9 cellular contexts compared by ENCODE assay signal in the genomic region with DNA sequence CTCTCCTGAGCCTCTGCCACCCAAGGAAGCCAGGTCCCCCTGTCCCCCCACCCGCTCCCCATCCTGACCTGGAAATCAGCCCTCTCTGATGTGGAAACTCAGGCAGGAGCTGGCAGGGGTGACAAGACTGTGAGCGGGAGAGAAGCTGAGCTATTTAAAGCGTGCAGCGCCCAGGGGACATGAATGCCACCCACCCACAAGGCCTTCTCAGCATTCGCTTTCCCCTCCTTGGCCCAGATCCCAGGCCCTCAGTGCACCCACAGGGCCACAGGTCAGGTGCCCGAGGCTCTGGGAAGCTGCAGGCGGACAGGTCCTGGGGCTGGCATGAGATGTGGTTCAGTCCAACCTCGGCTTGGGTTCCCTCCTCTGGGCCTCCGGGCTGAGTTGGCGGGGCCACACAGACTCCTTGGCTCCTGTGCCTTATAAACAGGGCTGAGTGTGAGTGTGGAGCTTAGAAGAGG.
DNase-seq lines count a peak whose midpoint lies in the region; ATAC-seq and TF ChIP-seq lines count a peak whose summit lies in the region.
"Had no signal": no experiment of that assay in that cellular context is flagged by ENCODE, and none has a peak within 500 bp of the region (broad histone marks: within the 10 kb centered on the region; RNA-seq: fewer than 3 reads in every experiment).

No MANE protein-coding gene starts in this region.

- peaks cover 55% of the 10 kb centered on the region for H3K4me1 Mint-ChIP-seq in HFFc6 (ENCODE audit: low read depth)

- peaks cover 6% of the 10 kb centered on the region; the same call in 1 of the 2 replicates for H3K36me3 Mint-ChIP-seq in HFFc6 (ENCODE audit: low read depth)
- H3K36me3 Mint-ChIP-seq: natural killer cell treated with Interleukin-12 subunit alpha and Interleukin-12 subunit beta and Interleukin-15 and Interleukin-18, amount 100 ng/mL, for 72 hours had no signal

- H3K9ac ChIP-seq in duodenal mucosa (ENCODE audit: low read depth in 1 of 2, low read length in 2 of 2) = peak overlapping the region in 1 of 2 donors; percentile 15
- no peak overlapping the region for H3K9ac ChIP-seq in mesendoderm (ENCODE audit: low read length)
- peak overlapping the region in 1 of 2 donors; percentile 13 for H3K9ac ChIP-seq in stomach smooth muscle (ENCODE audit: low read length in 2 of 2)

- peak overlapping the region; percentile 5 for H2AK5ac ChIP-seq in mesendoderm (ENCODE audit: low read length)

- H3K79me1 ChIP-seq in mesendoderm (ENCODE audit: low read length) = peaks cover 1% of the 10 kb centered on the region

- H3K4me2 ChIP-seq in mesendoderm (ENCODE audit: low read length) = no peak overlapping the region

- H3K18ac ChIP-seq in mesendoderm (ENCODE audit: low read length) = peak overlapping the region; percentile 40

- TF ChIP-seq CTCF in HFFc6 (IDR thresholded peaks at IDR 0.05) = no peak

- peak overlapping the region; percentile 86 for H3K27ac Mint-ChIP-seq in HFFc6

- H3K9me3 Mint-ChIP-seq in HFFc6 = no peaks in the 10 kb centered on the region; the same call in 1 of the 2 replicates
- H3K9me3 Mint-ChIP-seq: natural killer cell treated with Interleukin-12 subunit alpha and Interleukin-12 subunit beta and Interleukin-15 and Interleukin-18, amount 100 ng/mL, for 72 hours had no signal

- no peak overlapping the region for H3K4me3 Mint-ChIP-seq in HFFc6
- H3K4me3 Mint-ChIP-seq: natural killer cell treated with Interleukin-12 subunit alpha and Interleukin-12 subunit beta and Interleukin-15 and Interleukin-18, amount 100 ng/mL, for 72 hours had no signal

- no peaks in the 10 kb centered on the region for H3K79me2 ChIP-seq in mesendoderm (ENCODE audit: control insufficient read depth, insufficient read depth, low read length)

- H3K4me1 ChIP-seq in duodenal mucosa (ENCODE audit: control insufficient read depth in 1 of 2, insufficient read depth in 2 of 2, low read length in 2 of 2) (peaks cover 57 to 71% of the 10 kb centered on the region in 2 donors), mesendoderm (ENCODE audit: control insufficient read depth, low read depth, low read length) (peaks cover 17% of the 10 kb centered on the region), stomach smooth muscle (ENCODE audit: control insufficient read depth, insufficient read depth, low read length) (peaks cover 45% of the 10 kb centered on the region)

- H3K23ac ChIP-seq in mesendoderm (ENCODE audit: low read length) = no peak overlapping the region

- no CpG with 5 or more reads among the region's 10 CpGs for WGBS in mesendoderm (ENCODE audit: extremely low coverage, insufficient coverage, low lambda C conversion rate)

- peak overlapping the region; percentile 29 for H2BK5ac ChIP-seq in mesendoderm (ENCODE audit: low read length)

- DNase-seq in HFFc6 (peak; percentile 41), mesendoderm (no peak)
- DNase-seq in effector CD8-positive, alpha-beta T cell (lab: John Stamatoyannopoulos, UW) = no peak

- H3K27me3 Mint-ChIP-seq in HFFc6 (ENCODE audit: insufficient read depth) = peaks cover 7% of the 10 kb centered on the region
- H3K27me3 Mint-ChIP-seq: natural killer cell treated with Interleukin-12 subunit alpha and Interleukin-12 subunit beta and Interleukin-15 and Interleukin-18, amount 100 ng/mL, for 72 hours had no signal

- H3K4me3 ChIP-seq in duodenal mucosa (ENCODE audit: low read depth in 1 of 2, low read length in 2 of 2) = no peak overlapping the region
- no peak overlapping the region for H3K4me3 ChIP-seq in mesendoderm (ENCODE audit: low read length)
- peak overlapping the region; percentile 9 to 54 for H3K4me3 ChIP-seq in stomach smooth muscle (ENCODE audit: low read length in 2 of 2)

- no peak overlapping the region for H4K5ac ChIP-seq in mesendoderm (ENCODE audit: low read length)

- ATAC-seq in activated CD4-positive, CD25-positive, alpha-beta regulatory T cell treated with anti-CD3 and anti-CD28 coated beads, Interleukin-2, amount 50 U/mL, for 24 hours = no peak
- ATAC-seq in GM21367 (IDR thresholded peaks at IDR 0.05; ENCODE audit: unreplicated experiment) (no peak), GM19328 (IDR thresholded peaks at IDR 0.05; ENCODE audit: unreplicated experiment) (no peak)
- ATAC-seq: natural killer cell treated with Interleukin-12 subunit alpha and Interleukin-12 subunit beta and Interleukin-15 and Interleukin-18, amount 100 ng/mL, for 72 hours had no signal

- H3K56ac ChIP-seq in mesendoderm (ENCODE audit: low read length) = peak overlapping the region; percentile 51

- no peak overlapping the region for H4K8ac ChIP-seq in mesendoderm (ENCODE audit: low read depth, low read length)

- peak overlapping the region; percentile 21 for H2BK120ac ChIP-seq in mesendoderm (ENCODE audit: low read depth, low read length)

- H3K36me3 ChIP-seq in duodenal mucosa (ENCODE audit: control insufficient read depth in 1 of 2, insufficient read depth in 2 of 2, low read length in 2 of 2) (no peaks in the 10 kb centered on the region), mesendoderm (ENCODE audit: control insufficient read depth, insufficient read depth, low read length) (no peaks in the 10 kb centered on the region), stomach smooth muscle (ENCODE audit: control insufficient read depth in 2 of 2, insufficient read depth in 2 of 2, low read length in 2 of 2) (peaks cover 3 to 17% of the 10 kb centered on the region in 2 donors)

- H3K27me3 ChIP-seq in duodenal mucosa (ENCODE audit: control insufficient read depth in 1 of 2, insufficient read depth in 2 of 2, low read length in 2 of 2) (no peaks in the 10 kb centered on the region), mesendoderm (ENCODE audit: insufficient read depth, low read length, poor library complexity) (no peaks in the 10 kb centered on the region), stomach smooth muscle (ENCODE audit: control insufficient read depth in 1 of 2, insufficient read depth in 2 of 2, low read length in 2 of 2) (no peaks in the 10 kb centered on the region)

- H3K9me3 ChIP-seq in duodenal mucosa (ENCODE audit: control insufficient read depth in 1 of 2, low read length in 2 of 2) (no peaks in the 10 kb centered on the region), stomach smooth muscle (ENCODE audit: control insufficient read depth in 2 of 2, low read length in 2 of 2) (no peaks in the 10 kb centered on the region)

- H3K4ac ChIP-seq in mesendoderm (ENCODE audit: low read depth, low read length) = peak overlapping the region; percentile 27

- H2BK15ac ChIP-seq in mesendoderm (replicated peaks; ENCODE audit: low read depth) = no peak overlapping the region

- H3K27ac ChIP-seq in duodenal mucosa (ENCODE audit: low read depth, low read length) (peak overlapping the region; percentile 48), mesendoderm (ENCODE audit: low read depth, low read length) (no peak overlapping the region), stomach smooth muscle (ENCODE audit: low read length) (peak overlapping the region; percentile 80)

Comparison
In these comparisons a context has a peak if more than half of its experiments do, and no peak if none do; other contexts are left out.
1. H3K4me3 ChIP-seq: peak in stomach smooth muscle (2 of 2); none in duodenal mucosa (0 of 2) and mesendoderm (single experiment).